Comparison of ENCODE assay signal across 1 cellular context in the genomic region with DNA sequence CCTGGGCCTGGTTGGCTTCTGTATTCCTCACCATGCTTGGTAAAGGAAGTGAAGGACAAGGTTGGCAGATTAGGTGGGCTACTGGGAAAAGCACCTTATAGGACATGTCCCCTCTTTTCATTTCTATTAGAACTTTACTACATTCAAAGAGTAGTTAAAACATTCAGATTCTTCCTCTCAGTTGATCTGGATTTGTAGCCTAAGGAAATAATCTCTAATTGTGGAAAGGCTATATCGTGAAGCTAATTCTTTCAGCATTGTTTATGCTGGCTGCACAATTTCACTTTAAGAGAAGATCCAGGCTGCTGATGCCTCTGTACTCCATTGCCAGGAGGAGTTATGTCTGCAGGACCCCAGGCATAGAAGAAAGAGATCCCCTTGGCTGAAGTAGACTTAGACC.
TF ChIP-seq lines count a peak whose summit lies in the region.

No MANE protein-coding gene starts in this region.

TF ChIP-seq in K562, 482 proteins besides CTCF, POLR2A, EP300 and RAD21 (continued from another document):
- TF ChIP-seq, protein P1, sequence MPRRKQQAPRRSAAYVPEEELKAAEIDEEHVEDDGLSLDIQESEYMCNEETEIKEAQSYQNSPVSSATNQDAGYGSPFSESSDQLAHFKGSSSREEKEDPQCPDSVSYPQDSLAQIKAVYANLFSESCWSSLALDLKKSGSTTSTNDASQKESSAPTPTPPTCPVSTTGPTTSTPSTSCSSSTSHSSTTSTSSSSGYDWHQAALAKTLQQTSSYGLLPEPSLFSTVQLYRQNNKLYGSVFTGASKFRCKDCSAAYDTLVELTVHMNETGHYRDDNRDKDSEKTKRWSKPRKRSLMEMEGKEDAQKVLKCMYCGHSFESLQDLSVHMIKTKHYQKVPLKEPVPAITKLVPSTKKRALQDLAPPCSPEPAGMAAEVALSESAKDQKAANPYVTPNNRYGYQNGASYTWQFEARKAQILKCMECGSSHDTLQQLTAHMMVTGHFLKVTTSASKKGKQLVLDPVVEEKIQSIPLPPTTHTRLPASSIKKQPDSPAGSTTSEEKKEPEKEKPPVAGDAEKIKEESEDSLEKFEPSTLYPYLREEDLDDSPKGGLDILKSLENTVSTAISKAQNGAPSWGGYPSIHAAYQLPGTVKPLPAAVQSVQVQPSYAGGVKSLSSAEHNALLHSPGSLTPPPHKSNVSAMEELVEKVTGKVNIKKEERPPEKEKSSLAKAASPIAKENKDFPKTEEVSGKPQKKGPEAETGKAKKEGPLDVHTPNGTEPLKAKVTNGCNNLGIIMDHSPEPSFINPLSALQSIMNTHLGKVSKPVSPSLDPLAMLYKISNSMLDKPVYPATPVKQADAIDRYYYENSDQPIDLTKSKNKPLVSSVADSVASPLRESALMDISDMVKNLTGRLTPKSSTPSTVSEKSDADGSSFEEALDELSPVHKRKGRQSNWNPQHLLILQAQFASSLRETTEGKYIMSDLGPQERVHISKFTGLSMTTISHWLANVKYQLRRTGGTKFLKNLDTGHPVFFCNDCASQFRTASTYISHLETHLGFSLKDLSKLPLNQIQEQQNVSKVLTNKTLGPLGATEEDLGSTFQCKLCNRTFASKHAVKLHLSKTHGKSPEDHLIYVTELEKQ (CRISPR knock-in tag; IDR thresholded peaks at IDR 0.05) = no peak
